ENCODE assay signal across 12 cellular contexts in the genomic region with DNA sequence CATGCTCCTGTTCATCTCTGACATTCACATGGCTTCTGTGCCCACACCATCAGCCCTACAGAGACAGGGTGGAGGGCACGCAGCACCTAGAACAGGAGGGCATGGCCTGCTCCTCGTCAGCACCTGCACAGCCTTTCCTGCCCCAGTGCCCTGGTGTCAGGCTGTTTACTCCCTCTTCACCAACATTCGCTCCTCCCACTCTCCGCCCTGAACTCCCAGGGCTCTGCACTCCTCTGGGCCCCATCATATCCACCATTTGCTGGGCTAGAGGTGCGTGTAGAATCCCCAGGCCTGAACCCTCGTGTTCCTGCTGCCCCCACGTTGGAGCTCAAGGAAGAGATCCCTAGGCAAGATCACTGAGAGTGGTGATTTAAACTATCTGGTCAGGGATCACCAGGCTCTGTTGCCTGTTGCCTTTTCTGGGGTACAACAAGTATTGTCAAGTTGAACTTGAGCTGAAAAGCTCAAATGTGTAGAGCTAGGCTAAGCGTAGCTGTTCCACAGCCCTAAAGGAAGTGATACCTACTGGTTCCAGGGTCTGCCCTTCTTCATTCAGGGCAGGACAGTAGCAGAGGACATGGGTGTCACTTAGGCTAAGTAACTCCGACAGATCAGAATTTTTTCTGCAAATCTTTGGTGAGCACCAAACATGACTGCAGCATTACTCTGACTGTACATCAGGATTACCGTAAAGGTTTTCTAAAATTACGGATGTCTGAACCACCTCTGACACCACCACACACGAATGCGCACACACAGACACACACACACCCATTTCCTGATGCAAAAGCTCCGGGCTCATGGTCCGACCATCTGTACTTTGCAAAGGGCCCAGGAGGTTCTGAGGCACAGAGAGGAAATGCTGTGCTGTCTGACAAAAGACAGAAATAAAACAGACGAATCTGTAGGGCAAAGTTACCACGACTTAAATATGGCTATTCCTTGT. TPM values are rescaled to one million over a fixed set of nuclear protein-coding genes. Genes with fewer than 3 reads are reported as not detected.
A peak's percentile ranks its signal among the peaks of the same experiment; 100 is the strongest.
DNase-seq lines count a peak whose midpoint lies in the region; ATAC-seq and TF ChIP-seq lines count a peak whose summit lies in the region.
"Had no signal": no experiment of that assay in that cellular context is flagged by ENCODE, and none has a peak within 500 bp of the region (broad histone marks: within the 10 kb centered on the region; RNA-seq: fewer than 3 reads in every experiment).

No MANE protein-coding gene starts in this region.

- no peaks in the 10 kb centered on the region for H3K9me3 Mint-ChIP-seq in activated naive CD8-positive, alpha-beta T cell treated with anti-CD3 and anti-CD28 coated beads for 36 hours
- H3K9me3 Mint-ChIP-seq: GM23338, natural killer cell had no signal

- no peak for DNase-seq in activated naive CD8-positive, alpha-beta T cell treated with anti-CD3 and anti-CD28 coated beads for 36 hours
- DNase-seq in breast epithelium (ENCODE audit: low spot score in 2 of 2) = no peak
- DNase-seq in mucosa of gallbladder (ENCODE audit: low spot score) = no peak
- DNase-seq in DMS53 treated with DMSO at 0.1 percent for 48 hours (lab: John Stamatoyannopoulos, UW; ENCODE audit: unreplicated experiment) = no peak
- DNase-seq in HuH-7.5 (ENCODE audit: low spot score) = no peak
- DNase-seq: MM.1S, natural killer cell had no signal

- peak overlapping the region in 8 of 11 experiments; percentile 8 to 71 (median 44); a peak in 13 of 22 replicates for H3K9ac ChIP-seq in BLaER1 treated with 17β-estradiol and CSF1 and Interleukin-3, amounts not matched to agents 10 nM and 100 nM

- peaks cover 34% of the 10 kb centered on the region for H3K4me1 Mint-ChIP-seq in activated naive CD8-positive, alpha-beta T cell treated with anti-CD3 and anti-CD28 coated beads for 36 hours
- H3K4me1 Mint-ChIP-seq: GM23338, natural killer cell had no signal

- no peak overlapping the region for H3K4me3 Mint-ChIP-seq in activated naive CD8-positive, alpha-beta T cell treated with anti-CD3 and anti-CD28 coated beads for 36 hours
- H3K4me3 Mint-ChIP-seq: GM23338, natural killer cell had no signal

- H3K27me3 ChIP-seq in BLaER1 treated with 17β-estradiol and CSF1 and Interleukin-3, amounts not matched to agents 10 nM and 100 nM = no peaks in the 10 kb centered on the region
- H3K27me3 ChIP-seq in breast epithelium = no peaks in the 10 kb centered on the region

- H3K27ac Mint-ChIP-seq in activated naive CD8-positive, alpha-beta T cell treated with anti-CD3 and anti-CD28 coated beads for 36 hours = peak overlapping the region; percentile 72
- H3K27ac Mint-ChIP-seq: GM23338, natural killer cell had no signal

- H3K9me3 ChIP-seq in BLaER1 treated with 17β-estradiol and CSF1 and Interleukin-3, amounts not matched to agents 10 nM and 100 nM (replicated peaks in 1 of 11) = no peaks in the 10 kb centered on the region
- H3K9me3 ChIP-seq in KOPT-K1 (ENCODE audit: insufficient read depth, low read length, poor library complexity, severe bottlenecking) (no peaks in the 10 kb centered on the region), breast epithelium (no peaks in the 10 kb centered on the region)

- no peak for TF ChIP-seq POLR2A in breast epithelium (IDR thresholded peaks at IDR 0.05)

- peak overlapping the region; percentile 62 to 92 (median 80) for H3K4me2 ChIP-seq in BLaER1 treated with 17β-estradiol and CSF1 and Interleukin-3, amounts not matched to agents 10 nM and 100 nM
- H3K4me2 ChIP-seq: GM23338 had no signal

- H3K36me3 Mint-ChIP-seq in activated naive CD8-positive, alpha-beta T cell treated with anti-CD3 and anti-CD28 coated beads for 36 hours = peaks cover 2% of the 10 kb centered on the region
- H3K36me3 Mint-ChIP-seq: natural killer cell had no signal

- H3K27ac ChIP-seq in BLaER1 treated with 17β-estradiol and CSF1 and Interleukin-3, amounts not matched to agents 10 nM and 100 nM = peak overlapping the region in 9 of 11 experiments; percentile 26 to 80 (median 68); a peak in 17 of 22 replicates
- H3K27ac ChIP-seq in KOPT-K1 (ENCODE audit: low read depth, low read length, poor library complexity, severe bottlenecking) = peak overlapping the region; percentile 61
- H3K27ac ChIP-seq in breast epithelium = no peak overlapping the region
- H3K27ac ChIP-seq: SK-N-MC had no signal

- intact Hi-C loops in breast epithelium (cut with DNase I; ENCODE audit: low total_unique reads) = no loop called here

- ATAC-seq in GM19395 (IDR thresholded peaks at IDR 0.05; ENCODE audit: unreplicated experiment) = peak; percentile 44
- ATAC-seq: GM23338, natural killer cell had no signal

- H3K4me1 ChIP-seq in BLaER1 treated with 17β-estradiol and CSF1 and Interleukin-3, amounts not matched to agents 10 nM and 100 nM = peaks cover 58 to 74% (median 67%) of the 10 kb centered on the region in 10 experiments
- no peaks in the 10 kb centered on the region for H3K4me1 ChIP-seq in breast epithelium

- no peaks in the 10 kb centered on the region for H4K20me1 ChIP-seq in BLaER1 treated with 17β-estradiol and CSF1 and Interleukin-3, amounts not matched to agents 10 nM and 100 nM

- no peak for TF ChIP-seq CTCF in breast epithelium (IDR thresholded peaks at IDR 0.05)

- peak overlapping the region in 1 of 10 experiments; percentile 36; a peak in 2 of 20 replicates for H3K4me3 ChIP-seq in BLaER1 treated with 17β-estradiol and CSF1 and Interleukin-3, amounts not matched to agents 10 nM and 100 nM
- H3K4me3 ChIP-seq in breast epithelium = no peak overlapping the region
- H3K4me3 ChIP-seq: GM23338, SK-N-MC had no signal

- no peaks in the 10 kb centered on the region for H3K27me3 Mint-ChIP-seq in activated naive CD8-positive, alpha-beta T cell treated with anti-CD3 and anti-CD28 coated beads for 36 hours

- peaks cover 0 to 27% (median 8%) of the 10 kb centered on the region in 11 experiments; a peak in 8 of 22 replicates for H3K36me3 ChIP-seq in BLaER1 treated with 17β-estradiol and CSF1 and Interleukin-3, amounts not matched to agents 10 nM and 100 nM
- H3K36me3 ChIP-seq in KOPT-K1 (ENCODE audit: insufficient read depth, low read length) (peaks cover under 1% of the 10 kb centered on the region; the same call in 1 of the 2 replicates), breast epithelium (no peaks in the 10 kb centered on the region)

RNA-seq across cellular contexts. Expression of gene GNB5, which starts 43.7 kb away (rescaled TPM):
- 10 to 100 TPM; 14.5 to 16.2 TPM for total RNA-seq in activated naive CD8-positive, alpha-beta T cell treated with anti-CD3 and anti-CD28 coated beads for 36 hours
- total RNA-seq in breast epithelium (10 to 100 TPM; 18.9 to 43.9 (median 43.9) TPM), mucosa of gallbladder (61.4 TPM)

Comparison
In these comparisons a context has a peak if more than half of its experiments do, and no peak if none do; other contexts are left out.
1. H3K27ac ChIP-seq: peak in BLaER1 treated with 17β-estradiol and CSF1 and Interleukin-3, amounts not matched to agents 10 nM and 100 nM (9 of 11) and KOPT-K1 (single experiment); none in breast epithelium (0 of 2).